9 cellular contexts compared by ENCODE assay signal in the genomic region with DNA sequence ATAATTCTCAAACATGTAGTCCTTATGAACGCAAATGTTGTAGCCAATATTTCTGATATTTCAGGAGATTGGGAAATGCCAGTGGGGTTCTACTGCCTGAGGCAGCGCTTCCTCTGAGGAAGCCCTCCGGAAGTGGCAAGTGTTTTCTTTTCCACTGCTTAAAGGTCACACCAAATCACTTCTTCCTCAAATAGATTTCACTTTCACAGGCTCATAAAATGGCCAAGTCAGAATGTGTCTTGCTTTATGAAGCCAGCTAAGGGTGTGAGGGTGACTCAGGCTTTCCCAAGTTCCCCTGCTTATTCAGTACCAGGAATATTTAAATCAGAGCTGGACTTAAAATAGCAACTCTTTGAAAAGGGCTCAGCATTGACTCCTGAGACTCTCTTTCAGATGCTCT.
DNase-seq lines count a peak whose midpoint lies in the region; ATAC-seq and TF ChIP-seq lines count a peak whose summit lies in the region.
"Had no signal": no experiment of that assay in that cellular context is flagged by ENCODE, and none has a peak within 500 bp of the region (broad histone marks: within the 10 kb centered on the region; RNA-seq: fewer than 3 reads in every experiment).

No MANE protein-coding gene starts in this region.

- no peak for TF ChIP-seq CTCF in left ventricle myocardium inferior (IDR thresholded peaks at IDR 0.05; ENCODE audit: borderline replicate concordance)
- TF ChIP-seq CTCF in OCI-LY3 (IDR thresholded peaks at IDR 0.05; ENCODE audit: low read depth, low read length), result no peak
- TF ChIP-seq CTCF in fibroblast of the aortic adventitia (IDR thresholded peaks at IDR 0.05; ENCODE audit: insufficient read depth, low read length), result no peak
- no peak for TF ChIP-seq CTCF in upper lobe of right lung (IDR thresholded peaks at IDR 0.05)

- no peak overlapping the region; the same call in 1 of the 2 replicates for H3K9ac ChIP-seq in OCI-LY3 (ENCODE audit: low read length)

- H3K36me3 ChIP-seq in left ventricle myocardium inferior (no peaks in the 10 kb centered on the region), OCI-LY3 (replicated peaks; ENCODE audit: low read depth, low read length) (no peaks in the 10 kb centered on the region), upper lobe of right lung (no peaks in the 10 kb centered on the region)

- H3K27ac ChIP-seq in left ventricle myocardium inferior (replicated peaks) (no peak overlapping the region), OCI-LY3 (ENCODE audit: low read length) (peak overlapping the region; percentile 56; the same call in 1 of the 2 replicates), upper lobe of right lung (no peak overlapping the region)

- H3K9me3 ChIP-seq in left ventricle myocardium inferior (replicated peaks) (no peaks in the 10 kb centered on the region), OCI-LY3 (ENCODE audit: insufficient read depth, low read length) (no peaks in the 10 kb centered on the region), upper lobe of right lung (no peaks in the 10 kb centered on the region)

- H2AFZ ChIP-seq in OCI-LY3 (ENCODE audit: low read depth, low read length), result no peak overlapping the region

- H3K27me3 ChIP-seq in left ventricle myocardium inferior (ENCODE audit: low read depth) (no peaks in the 10 kb centered on the region), OCI-LY3 (ENCODE audit: low read depth, low read length) (peaks cover 13% of the 10 kb centered on the region), upper lobe of right lung (no peaks in the 10 kb centered on the region)

- ATAC-seq in left ventricle myocardium superior (peak; percentile 20), upper lobe of right lung (peak; percentile 78)

- H4K20me1 ChIP-seq in OCI-LY3 (ENCODE audit: insufficient read depth, low read length), result no peaks in the 10 kb centered on the region

- H3K4me2 ChIP-seq in OCI-LY3 (ENCODE audit: low read length), result peak overlapping the region; percentile 65

- H3K4me3 ChIP-seq in left ventricle myocardium inferior, result no peak overlapping the region
- peak overlapping the region; percentile 36 for H3K4me3 ChIP-seq in OCI-LY3 (ENCODE audit: low read length)
- no peak overlapping the region for H3K4me3 ChIP-seq in fibroblast of the aortic adventitia (ENCODE audit: low read depth, low read length)
- H3K4me3 ChIP-seq in upper lobe of right lung, result no peak overlapping the region

- no peak for DNase-seq in left ventricle myocardium superior
- DNase-seq in left ventricle myocardium inferior, result no peak
- peak; percentile 64 for DNase-seq in fibroblast of the aortic adventitia (ENCODE audit: low read depth)
- no peak for DNase-seq in upper lobe of right lung
- no peak for DNase-seq in middle frontal gyrus (ENCODE audit: extremely low spot score, low spot score)
- DNase-seq in NCI-H2107 treated with DMSO at 0.1 percent for 48 hours (lab: John Stamatoyannopoulos, UW; ENCODE audit: unreplicated experiment), result no peak
- DNase-seq in OCI-M2 (lab: John Stamatoyannopoulos, UW; ENCODE audit: unreplicated experiment), result no peak
- DNase-seq: NCI-H2227 treated with DMSO at 0.1 percent for 48 hours had no signal

- intact Hi-C loops in left ventricle myocardium superior (cut with micrococcal nuclease) (no loop called here), left ventricle myocardium inferior (cut with micrococcal nuclease) (no loop called here), upper lobe of right lung (cut with DNase I) (no loop called here)

- no peaks in the 10 kb centered on the region for H3K79me2 ChIP-seq in OCI-LY3 (ENCODE audit: low read length)

- H3K4me1 ChIP-seq in left ventricle myocardium inferior (no peaks in the 10 kb centered on the region), OCI-LY3 (ENCODE audit: low read length) (peaks cover 49% of the 10 kb centered on the region), upper lobe of right lung (no peaks in the 10 kb centered on the region)
